Comparison of ENCODE assay signal across 1 cellular context in genomic region chr9:133992780-133993634, GRCh38.
A peak's percentile ranks its signal among the peaks of the same experiment; 100 is the strongest.
TF ChIP-seq lines count a peak whose summit lies in the region.

No MANE protein-coding gene starts in this region.

TF ChIP-seq in HepG2, 621 proteins besides CTCF, POLR2A, EP300 and RAD21 (continued from another document and continues in another):
- TF ChIP-seq ZBED4 (CRISPR knock-in tag; IDR thresholded peaks at IDR 0.05; ENCODE audit: borderline replicate concordance), result peak; percentile 92
- 0 out of 2 replicates have a peak, but pooled peaks have one; percentile 76 for TF ChIP-seq ZNF510 (CRISPR knock-in tag; IDR thresholded peaks at IDR 0.05; ENCODE audit: low read depth)
- 0 out of 2 replicates have a peak, but pooled peaks have one; percentile 47 for TF ChIP-seq MEIS1 (CRISPR knock-in tag; IDR thresholded peaks at IDR 0.05; ENCODE audit: borderline replicate concordance)
- 0 out of 2 replicates have a peak, but pooled peaks have one; percentile 32 for TF ChIP-seq ZNF564 (CRISPR knock-in tag; IDR thresholded peaks at IDR 0.05)
- TF ChIP-seq ATF5 (CRISPR knock-in tag; IDR thresholded peaks at IDR 0.05; ENCODE audit: low read depth), result 0 out of 2 replicates have a peak, but pooled peaks have one; percentile 66
- TF ChIP-seq GABPA (IDR thresholded peaks at IDR 0.05; ENCODE audit: low read depth, low read length), result no peak
- peak; percentile 34; the same call in 1 of the 2 replicates for TF ChIP-seq GABPA (CRISPR knock-in tag; IDR thresholded peaks at IDR 0.05; ENCODE audit: low read depth)
- TF ChIP-seq RFX5 (IDR thresholded peaks at IDR 0.05; ENCODE audit: low read depth, low read length), result peak; percentile 48; the same call in 1 of the 2 replicates
- TF ChIP-seq ZNF431 (CRISPR knock-in tag; IDR thresholded peaks at IDR 0.05; ENCODE audit: borderline replicate concordance, low read depth), result 0 out of 2 replicates have a peak, but pooled peaks have one; percentile 38
- peak; percentile 79; the same call in 1 of the 2 replicates for TF ChIP-seq ZNF691 (CRISPR knock-in tag; IDR thresholded peaks at IDR 0.05; ENCODE audit: borderline replicate concordance, low read depth)
- TF ChIP-seq NKX3-1 (CRISPR knock-in tag; IDR thresholded peaks at IDR 0.05), result 0 out of 2 replicates have a peak, but pooled peaks have one; percentile 7
- TF ChIP-seq MTERF4 (CRISPR knock-in tag; IDR thresholded peaks at IDR 0.05), result peak; percentile 87; the same call in 1 of the 2 replicates
- 0 out of 2 replicates have a peak, but pooled peaks have one; percentile 57 for TF ChIP-seq NAIF1 (CRISPR knock-in tag; IDR thresholded peaks at IDR 0.05; ENCODE audit: borderline replicate concordance)
- TF ChIP-seq SPEN (CRISPR knock-in tag; IDR thresholded peaks at IDR 0.05; ENCODE audit: low read depth), result peak; percentile 65; the same call in 1 of the 2 replicates
- TF ChIP-seq ZNF383 (CRISPR knock-in tag; IDR thresholded peaks at IDR 0.05; ENCODE audit: borderline replicate concordance), result 0 out of 2 replicates have a peak, but pooled peaks have one; percentile 34
- 0 out of 2 replicates have a peak, but pooled peaks have one; percentile 21 for TF ChIP-seq ZHX1 (CRISPR knock-in tag; IDR thresholded peaks at IDR 0.05; ENCODE audit: low read depth)
- TF ChIP-seq AGO1 (IDR thresholded peaks at IDR 0.05; ENCODE audit: low read depth, low read length, poor library complexity, severe bottlenecking), result peak; percentile 87
- peak; percentile 20; the same call in 1 of the 2 replicates for TF ChIP-seq IRF2 (CRISPR knock-in tag; IDR thresholded peaks at IDR 0.05)
- no peak for TF ChIP-seq ZNF839 (CRISPR knock-in tag; IDR thresholded peaks at IDR 0.05; ENCODE audit: borderline replicate concordance)
- TF ChIP-seq ZFP41 (CRISPR knock-in tag; IDR thresholded peaks at IDR 0.05; ENCODE audit: borderline replicate concordance), result no peak
- TF ChIP-seq IRF9 (CRISPR knock-in tag; IDR thresholded peaks at IDR 0.05; ENCODE audit: borderline replicate concordance), result peak; percentile 67; the same call in 1 of the 2 replicates
- TF ChIP-seq TMF1 (CRISPR knock-in tag; IDR thresholded peaks at IDR 0.05; ENCODE audit: low read depth), result no peak
- peak; percentile 79 for TF ChIP-seq ZNF317 (CRISPR knock-in tag; IDR thresholded peaks at IDR 0.05)
- TF ChIP-seq ZFX (CRISPR knock-in tag; IDR thresholded peaks at IDR 0.05; ENCODE audit: low read depth), result peak; percentile 80
- TF ChIP-seq ZBTB2 (CRISPR knock-in tag; IDR thresholded peaks at IDR 0.05; ENCODE audit: low read depth), result peak; percentile 61; the same call in 1 of the 2 replicates
- TF ChIP-seq GTF3A (CRISPR knock-in tag; conservative IDR thresholded peaks at IDR 0.05), result no peak
- no peak for TF ChIP-seq ARNT (IDR thresholded peaks at IDR 0.05)
- peak; percentile 62; the same call in 1 of the 2 replicates for TF ChIP-seq PHF21A (CRISPR knock-in tag; IDR thresholded peaks at IDR 0.05)
- 0 out of 2 replicates have a peak, but pooled peaks have one; percentile 36 for TF ChIP-seq ZNF567 (CRISPR knock-in tag; IDR thresholded peaks at IDR 0.05; ENCODE audit: borderline replicate concordance)
- 0 out of 2 replicates have a peak, but pooled peaks have one; percentile 78 for TF ChIP-seq ZBTB46 (CRISPR knock-in tag; IDR thresholded peaks at IDR 0.05; ENCODE audit: borderline replicate concordance)
- TF ChIP-seq TEF (CRISPR knock-in tag; IDR thresholded peaks at IDR 0.05), result no peak
- no peak for TF ChIP-seq FOXP1 (IDR thresholded peaks at IDR 0.05)
- 0 out of 2 replicates have a peak, but pooled peaks have one; percentile 11 for TF ChIP-seq FOXP1 (CRISPR knock-in tag; IDR thresholded peaks at IDR 0.05)
- 0 out of 2 replicates have a peak, but pooled peaks have one; percentile 29 for TF ChIP-seq ZBTB33 (CRISPR knock-in tag; IDR thresholded peaks at IDR 0.05)
- TF ChIP-seq ZNF556 (CRISPR knock-in tag; IDR thresholded peaks at IDR 0.05; ENCODE audit: borderline replicate concordance), result peak; percentile 41; the same call in 1 of the 2 replicates
